ENCODE assay signal across 15 cellular contexts in the genomic region with DNA sequence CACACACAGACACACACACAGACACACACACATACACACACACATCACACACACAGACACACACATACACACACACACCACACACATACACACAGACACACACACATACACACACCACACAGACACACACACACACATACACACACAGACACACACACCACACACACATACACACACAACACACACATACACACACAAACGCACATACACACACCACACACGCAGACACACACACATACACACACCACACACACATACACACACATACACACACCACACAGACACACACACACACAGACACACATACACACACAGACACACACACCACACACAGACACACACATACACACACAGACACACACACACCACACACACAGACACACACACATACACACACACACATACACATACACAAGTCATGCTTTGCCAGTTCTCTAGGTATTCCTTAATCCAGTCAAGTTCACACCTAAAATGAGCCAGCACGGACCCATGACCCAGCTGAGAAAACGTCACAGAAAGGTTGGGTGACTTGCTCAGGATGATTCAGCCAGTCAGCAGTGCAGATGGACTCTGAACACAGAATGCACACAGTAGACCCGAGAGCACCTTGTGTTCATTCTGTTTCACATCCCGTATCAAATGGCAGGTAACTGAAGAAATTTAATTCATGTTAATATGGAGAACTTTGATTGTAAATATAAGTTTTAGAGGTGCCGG.
"Had no signal": no experiment of that assay in that cellular context is flagged by ENCODE, and none has a peak within 500 bp of the region (broad histone marks: within the 10 kb centered on the region; RNA-seq: fewer than 3 reads in every experiment).

No MANE protein-coding gene starts in this region.

- DNase-seq: activated B cell treated with CpG ODN at 0.5 μM for 24 hours; activated CD4-positive, alpha-beta T cell treated with anti-CD3 and anti-CD28 coated beads, Interleukin-2, amount 10 ng/mL, durations not matched to agents 7 days and 5 days; activated naive CD4-positive, alpha-beta T cell treated with anti-CD3 and anti-CD28 coated beads for 36 hours; activated T-cell treated with anti-CD3 and anti-CD28 coated beads for 4 hours; left cardiac atrium; mammary epithelial cell; mucosa of descending colon; naive thymus-derived CD8-positive, alpha-beta T cell; spleen; stimulated activated CD4-positive, alpha-beta T cell treated with anti-CD3 and anti-CD28 coated beads, Interleukin-1b, Interleukin-23, amount 100 ng/mL, for 48 hours; stimulated activated naive CD4-positive, alpha-beta T cell; substantia nigra; transverse colon had no signal

- H3K27ac ChIP-seq: spleen, transverse colon had no signal

- H3K4me1 ChIP-seq: spleen, transverse colon had no signal

- ATAC-seq: activated T-helper 17 cell treated with anti-CD3 and anti-CD28 coated beads, Interleukin-2, amount 50 U/mL, for 72 hours; left cardiac atrium; mucosa of descending colon; naive thymus-derived CD8-positive, alpha-beta T cell; sciatic nerve had no signal

- H3K9me3 ChIP-seq: mucosa of descending colon, spleen, transverse colon had no signal

- H3K4me3 ChIP-seq: mucosa of descending colon, spleen, transverse colon had no signal

- H3K36me3 ChIP-seq: spleen, transverse colon had no signal

- H3K27me3 ChIP-seq: spleen, transverse colon had no signal
